Comparison of ENCODE assay signal across 9 cellular contexts in the genomic region with DNA sequence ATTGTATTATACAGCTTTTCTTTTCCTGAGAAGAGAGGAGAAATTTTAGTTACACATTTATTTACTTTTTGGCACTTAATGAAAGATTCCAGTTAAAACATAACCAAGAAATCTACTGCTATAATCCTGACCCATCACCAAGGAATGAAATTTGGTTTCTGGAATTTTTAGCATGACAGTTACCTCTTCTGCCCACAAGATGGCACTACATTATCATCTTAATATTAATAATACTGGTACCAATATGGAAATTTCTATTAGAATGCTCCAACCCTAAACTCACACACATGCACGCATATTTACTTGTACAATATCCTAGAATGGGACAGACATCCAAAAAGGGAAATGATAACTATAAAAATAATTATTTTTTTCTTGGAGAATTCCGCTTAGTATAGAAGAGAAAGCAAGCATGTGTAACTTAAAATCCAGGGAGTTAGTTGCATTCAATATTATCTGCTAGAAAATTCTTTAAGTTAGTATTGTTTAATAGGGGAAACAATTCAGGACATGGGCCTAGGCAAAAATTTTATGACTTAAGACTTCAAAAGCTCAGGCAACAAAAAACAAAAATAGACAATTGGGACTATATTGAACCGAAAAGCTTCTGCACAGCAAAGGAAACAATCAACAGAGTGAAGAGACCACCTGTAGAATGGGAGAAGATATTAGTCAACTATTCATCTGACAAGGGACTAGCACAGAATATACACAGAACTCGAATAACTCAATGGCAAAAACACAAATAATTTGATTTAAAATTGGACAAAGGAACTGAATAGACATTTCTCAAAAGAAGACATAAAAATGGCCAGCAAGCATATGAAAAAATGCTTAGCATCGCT. TPM values are rescaled to one million over a fixed set of nuclear protein-coding genes. Genes with fewer than 3 reads are reported as not detected.
DNase-seq lines count a peak whose midpoint lies in the region; ATAC-seq, FAIRE-seq and TF ChIP-seq lines count a peak whose summit lies in the region.
"Had no signal": no experiment of that assay in that cellular context is flagged by ENCODE, and none has a peak within 500 bp of the region (broad histone marks: within the 10 kb centered on the region; RNA-seq: fewer than 3 reads in every experiment).

No MANE protein-coding gene starts in this region.

- no peak overlapping the region for H3K4me3 Mint-ChIP-seq in stimulated activated naive B cell treated with anti-CD40 and anti-IgM and Interleukin-4, amounts not matched to agents 10 μg/mL and 1 μg/mL and 100 μg/mL, for 72 hours
- H3K4me3 Mint-ChIP-seq: activated naive CD4-positive, alpha-beta T cell treated with anti-CD3 and anti-CD28 coated beads, Interleukin-2, amount 50 U/mL, for 24 hours had no signal

- H3K36me3 ChIP-seq in right atrium auricular region (no peaks in the 10 kb centered on the region), gastroesophageal sphincter (no peaks in the 10 kb centered on the region), vagina (no peaks in the 10 kb centered on the region)

- peaks cover 3 to 7% of the 10 kb centered on the region in 2 donors for H3K36me3 Mint-ChIP-seq in stimulated activated naive B cell treated with anti-CD40 and anti-IgM and Interleukin-4, amounts not matched to agents 10 μg/mL and 1 μg/mL and 100 μg/mL, for 72 hours
- H3K36me3 Mint-ChIP-seq: activated naive CD4-positive, alpha-beta T cell treated with anti-CD3 and anti-CD28 coated beads, Interleukin-2, amount 50 U/mL, for 24 hours had no signal

- H3K27me3 ChIP-seq in right atrium auricular region (no peaks in the 10 kb centered on the region), gastroesophageal sphincter (peaks cover 20% of the 10 kb centered on the region), vagina (no peaks in the 10 kb centered on the region)

- H3K27ac Mint-ChIP-seq in stimulated activated naive B cell treated with anti-CD40 and anti-IgM and Interleukin-4, amounts not matched to agents 10 μg/mL and 1 μg/mL and 100 μg/mL, for 72 hours = no peak overlapping the region
- H3K27ac Mint-ChIP-seq: activated naive CD4-positive, alpha-beta T cell treated with anti-CD3 and anti-CD28 coated beads, Interleukin-2, amount 50 U/mL, for 24 hours had no signal

- TF ChIP-seq EP300 in gastroesophageal sphincter (IDR thresholded peaks at IDR 0.05) = no peak

- no peak for DNase-seq in right atrium auricular region (ENCODE audit: low spot score)
- DNase-seq in Right ventricle myocardium superior = no peak
- DNase-seq in RKO (ENCODE audit: low spot score) = peak; percentile 28
- DNase-seq in vagina (ENCODE audit: extremely low spot score in 2 of 2) = no peak
- no peak for DNase-seq in iPS-NIHi7 (ENCODE audit: extremely low spot score)
- no peak for DNase-seq in stimulated activated naive B cell treated with anti-CD40 and anti-IgM and Interleukin-4, amounts not matched to agents 10 μg/mL and 1 μg/mL and 100 μg/mL, for 72 hours
- no peak for DNase-seq in GM12891 (ENCODE audit: insufficient read length, low spot score)

- no peak for FAIRE-seq in GM12891 (lab: Jason Lieb, UNC)

- H3K9me3 Mint-ChIP-seq in stimulated activated naive B cell treated with anti-CD40 and anti-IgM and Interleukin-4, amounts not matched to agents 10 μg/mL and 1 μg/mL and 100 μg/mL, for 72 hours = no peaks in the 10 kb centered on the region
- H3K9me3 Mint-ChIP-seq: activated naive CD4-positive, alpha-beta T cell treated with anti-CD3 and anti-CD28 coated beads, Interleukin-2, amount 50 U/mL, for 24 hours had no signal

- TF ChIP-seq CTCF in right atrium auricular region (IDR thresholded peaks at IDR 0.05) (peak; percentile 46 to 76), gastroesophageal sphincter (IDR thresholded peaks at IDR 0.05) (peak; percentile 45 to 65 (median 57)), vagina (IDR thresholded peaks at IDR 0.05) (peak; percentile 24 to 42 (median 35))

- 67 to 81% methylated on average over 5 of the region's 5 CpGs for WGBS in gastroesophageal sphincter (ENCODE audit: low coverage in 1 of 2), 2 donors

- no peaks in the 10 kb centered on the region for H3K4me1 ChIP-seq in right atrium auricular region
- H3K4me1 ChIP-seq in gastroesophageal sphincter = no peaks in the 10 kb centered on the region
- no peaks in the 10 kb centered on the region for H3K4me1 ChIP-seq in vagina

- no peak overlapping the region for H3K4me3 ChIP-seq in right atrium auricular region
- H3K4me3 ChIP-seq in gastroesophageal sphincter = no peak overlapping the region
- H3K4me3 ChIP-seq in vagina = no peak overlapping the region

- TF ChIP-seq POLR2A in gastroesophageal sphincter (IDR thresholded peaks at IDR 0.05) (no peak), vagina (IDR thresholded peaks at IDR 0.05) (no peak), GM12891 (IDR thresholded peaks at IDR 0.05; ENCODE audit: low read depth, low read length) (no peak)

- H3K27me3 Mint-ChIP-seq in stimulated activated naive B cell treated with anti-CD40 and anti-IgM and Interleukin-4, amounts not matched to agents 10 μg/mL and 1 μg/mL and 100 μg/mL, for 72 hours = no peaks in the 10 kb centered on the region

- H3K27ac ChIP-seq in right atrium auricular region (no peak overlapping the region), gastroesophageal sphincter (no peak overlapping the region), vagina (no peak overlapping the region)

- H3K4me1 Mint-ChIP-seq in stimulated activated naive B cell treated with anti-CD40 and anti-IgM and Interleukin-4, amounts not matched to agents 10 μg/mL and 1 μg/mL and 100 μg/mL, for 72 hours = no peaks in the 10 kb centered on the region
- H3K4me1 Mint-ChIP-seq: activated naive CD4-positive, alpha-beta T cell treated with anti-CD3 and anti-CD28 coated beads, Interleukin-2, amount 50 U/mL, for 24 hours had no signal

- ATAC-seq in Right ventricle myocardium superior (ENCODE audit: poor library complexity) = no peak
- no peak for ATAC-seq in gastroesophageal sphincter
- ATAC-seq in stimulated activated naive B cell treated with anti-CD40 and anti-IgM and Interleukin-4, amounts not matched to agents 10 μg/mL and 1 μg/mL and 100 μg/mL, for 72 hours (replicated peaks) = no peak

- intact Hi-C loops in Right ventricle myocardium superior (cut with DNase I) = no loop called here
- intact Hi-C loops in vagina (cut with DNase I) = no loop called here

- H3K9me3 ChIP-seq in right atrium auricular region (no peaks in the 10 kb centered on the region), gastroesophageal sphincter (no peaks in the 10 kb centered on the region), vagina (no peaks in the 10 kb centered on the region)

TF ChIP-seq in GM12891, 5 proteins besides CTCF, POLR2A, EP300 and RAD21:
- TF ChIP-seq TAF1 (IDR thresholded peaks at IDR 0.05; ENCODE audit: low read depth, low read length) (no peak), POU2F2 (IDR thresholded peaks at IDR 0.05; ENCODE audit: low read depth, low read length) (no peak), SPI1 (IDR thresholded peaks at IDR 0.05; ENCODE audit: low read depth, low read length) (no peak), POLR2AphosphoS5 (IDR thresholded peaks at IDR 0.05; ENCODE audit: low read depth, low read length) (no peak), PAX5 (IDR thresholded peaks at IDR 0.05; ENCODE audit: insufficient read depth, low read length, severe bottlenecking) (no peak)
TF ChIP-seq in GM12891: peak in this region for 0.

RNA-seq across cellular contexts. Expression of gene MAP3K21, which starts 37.4 kb away (rescaled TPM):
- total RNA-seq in right atrium auricular region (1 to 10 TPM; 1.2 to 1.4 TPM), Right ventricle myocardium superior (0.22 TPM), gastroesophageal sphincter (1 to 10 TPM in 1 of 4 donors, under 1 TPM in 3; 0.27 to 1.2 (median 0.61) TPM), vagina (6.9 TPM)
- polyA plus RNA-seq in GM12891 (2012; ENCODE audit: low read depth, missing spikeins) = 0.03 TPM
